ENCODE assay signal across 8 cellular contexts in genomic region chr5:181245427-181246275, GRCh38. TPM values are rescaled to one million over a fixed set of nuclear protein-coding genes. Genes with fewer than 3 reads are reported as not detected.
DNase-seq lines count a peak whose midpoint lies in the region; ATAC-seq and TF ChIP-seq lines count a peak whose summit lies in the region.

No MANE protein-coding gene starts in this region.

- TF ChIP-seq CTCF in HCT116 (IDR thresholded peaks at IDR 0.05 in 2 of 3, conservative IDR thresholded peaks at IDR 0.05 in 1 of 3; ENCODE audit: borderline replicate concordance in 1 of 3, insufficient read depth in 1 of 3, low read depth in 2 of 3, low read length in 2 of 3): no peak

- peak overlapping the region; percentile 85 to 98 (median 95) for H3K27ac Mint-ChIP-seq in CD8-positive, alpha-beta memory T cell
- peak overlapping the region; percentile 92 for H3K27ac Mint-ChIP-seq in activated CD4-positive, alpha-beta memory T cell treated with anti-CD3 and anti-CD28 coated beads, Interleukin-2, amount 10 ng/mL, durations not matched to agents 7 days and 5 days

- H3K9me2 ChIP-seq in HCT116 (ENCODE audit: insufficient read depth): no peaks in the 10 kb centered on the region

- H2AFZ ChIP-seq in HCT116 (ENCODE audit: low read depth, low read length, poor library complexity, severe bottlenecking): no peak overlapping the region

- no peak for TF ChIP-seq RAD21 in HCT116 (IDR thresholded peaks at IDR 0.05; ENCODE audit: low read depth)

- H3K9ac ChIP-seq in HCT116 (ENCODE audit: low read length) (peak overlapping the region; percentile 93), iPS-20b (ENCODE audit: low read depth, low read length) (peak overlapping the region; percentile 96)

- peaks cover 74 to 87% (median 81%) of the 10 kb centered on the region in 3 donors for H3K4me1 Mint-ChIP-seq in CD8-positive, alpha-beta memory T cell
- peaks cover 69% of the 10 kb centered on the region for H3K4me1 Mint-ChIP-seq in activated CD4-positive, alpha-beta memory T cell treated with anti-CD3 and anti-CD28 coated beads, Interleukin-2, amount 10 ng/mL, durations not matched to agents 7 days and 5 days

- peaks cover 90% of the 10 kb centered on the region for H3K79me2 ChIP-seq in HCT116 (ENCODE audit: insufficient read depth, low read length)

- H3K9me3 Mint-ChIP-seq in CD8-positive, alpha-beta memory T cell: no peaks in the 10 kb centered on the region
- no peaks in the 10 kb centered on the region for H3K9me3 Mint-ChIP-seq in activated CD4-positive, alpha-beta memory T cell treated with anti-CD3 and anti-CD28 coated beads, Interleukin-2, amount 10 ng/mL, durations not matched to agents 7 days and 5 days

- POLR2A ChIA-PET in CD8-positive, alpha-beta memory T cell (lab: Charles Lee): interaction anchor here (0.6 to 8.9 kb wide), 5 partner anchors 16 to 61 kb away, joined by 3 to 94 read pairs (median 4); partner anchors contain the start of genes TRIM41 and TRIM52
- POLR2A ChIA-PET in HCT116 (lab: Charles Lee): interaction anchor here (0.9 to 3.6 kb wide), 5 partner anchors 10 to 38 kb away, joined by 4 to 19 read pairs (median 6); partner anchors contain the start of genes TRIM41 and TRIM52
- POLR2A ChIA-PET in activated CD4-positive, alpha-beta memory T cell treated with anti-CD3 and anti-CD28 coated beads, Interleukin-2, amount 10 ng/mL, durations not matched to agents 7 days and 5 days (lab: Charles Lee): interaction anchor here (0.7 to 31.8 kb wide), 9 partner anchors 3 to 442 kb away, joined by 3 to 1091 read pairs (median 12); partner anchors contain the start of genes RACK1, TRIM41 and TRIM52

- no peaks in the 10 kb centered on the region for H3K27me3 ChIP-seq in CD8-positive, alpha-beta memory T cell (ENCODE audit: insufficient read depth, low read length, poor library complexity, severe bottlenecking)
- H3K27me3 ChIP-seq in HCT116 (ENCODE audit: insufficient read depth, low read length) (no peaks in the 10 kb centered on the region), iPS-20b (ENCODE audit: insufficient read depth, low read length) (no peaks in the 10 kb centered on the region)

- intact Hi-C loops in HCT116 (cut with micrococcal nuclease): no loop called here

- peaks cover 18% of the 10 kb centered on the region for H3K36me3 ChIP-seq in CD8-positive, alpha-beta memory T cell (ENCODE audit: insufficient read depth, low read length)
- H3K36me3 ChIP-seq in HCT116 (ENCODE audit: control insufficient read depth in 1 of 2, insufficient read depth in 2 of 2, low read length in 2 of 2) (peaks cover 13 to 39% of the 10 kb centered on the region in 2 experiments), iPS-20b (ENCODE audit: insufficient read depth, low read depth, low read length) (peaks cover 49% of the 10 kb centered on the region)

- peaks cover 4 to 42% (median 11%) of the 10 kb centered on the region in 3 donors for H3K36me3 Mint-ChIP-seq in CD8-positive, alpha-beta memory T cell
- H3K36me3 Mint-ChIP-seq in activated CD4-positive, alpha-beta memory T cell treated with anti-CD3 and anti-CD28 coated beads, Interleukin-2, amount 10 ng/mL, durations not matched to agents 7 days and 5 days (ENCODE audit: low read depth): peaks cover 62% of the 10 kb centered on the region

- TF ChIP-seq POLR2A in HCT116 (IDR thresholded peaks at IDR 0.05; ENCODE audit: borderline replicate concordance, extremely low read depth, insufficient read depth, insufficient read length) (peak; percentile 37), GM18505 (IDR thresholded peaks at IDR 0.05; ENCODE audit: borderline replicate concordance, extremely low read depth, insufficient read depth, insufficient read length) (no peak)

- H3K27ac ChIP-seq in CD8-positive, alpha-beta memory T cell (ENCODE audit: low read depth, low read length): peak overlapping the region; percentile 96
- peak overlapping the region; percentile 96 for H3K27ac ChIP-seq in HCT116 (ENCODE audit: low read depth, low read length)
- peak overlapping the region; percentile 66 for H3K27ac ChIP-seq in iPS-20b (ENCODE audit: low read length)
- H3K27ac ChIP-seq in substantia nigra (ENCODE audit: low read depth, low read length, poor library complexity, severe bottlenecking): peak overlapping the region; percentile 99

- H3K9me3 ChIP-seq in CD8-positive, alpha-beta memory T cell (ENCODE audit: low read length): no peaks in the 10 kb centered on the region
- H3K9me3 ChIP-seq in HCT116 (ENCODE audit: control insufficient read depth in 1 of 2, insufficient read depth in 1 of 2, low read depth in 1 of 2, low read length in 2 of 2) (no peaks in the 10 kb centered on the region), iPS-20b (ENCODE audit: insufficient read depth, low read depth, low read length) (no peaks in the 10 kb centered on the region)

- peaks cover 72% of the 10 kb centered on the region for H3K4me1 ChIP-seq in CD8-positive, alpha-beta memory T cell (ENCODE audit: insufficient read depth, low read length)
- H3K4me1 ChIP-seq in HCT116 (ENCODE audit: control insufficient read depth in 1 of 2, insufficient read depth in 2 of 2, low read length in 2 of 2) (peaks cover 24 to 56% of the 10 kb centered on the region in 2 experiments), iPS-20b (ENCODE audit: insufficient read depth, low read length) (peaks cover 19% of the 10 kb centered on the region)

- H3K27me3 Mint-ChIP-seq in CD8-positive, alpha-beta memory T cell: peaks cover 0 to 2% of the 10 kb centered on the region in 2 donors
- H3K27me3 Mint-ChIP-seq in activated CD4-positive, alpha-beta memory T cell treated with anti-CD3 and anti-CD28 coated beads, Interleukin-2, amount 10 ng/mL, durations not matched to agents 7 days and 5 days: no peaks in the 10 kb centered on the region

- peak overlapping the region; percentile 88 to 99 (median 95) for H3K4me3 Mint-ChIP-seq in CD8-positive, alpha-beta memory T cell
- peak overlapping the region; percentile 91 for H3K4me3 Mint-ChIP-seq in activated CD4-positive, alpha-beta memory T cell treated with anti-CD3 and anti-CD28 coated beads, Interleukin-2, amount 10 ng/mL, durations not matched to agents 7 days and 5 days

- peak overlapping the region; percentile 96 for H3K4me3 ChIP-seq in CD8-positive, alpha-beta memory T cell (ENCODE audit: low read length)
- H3K4me3 ChIP-seq in HCT116 (replicated peaks in 1 of 2; ENCODE audit: low read depth in 1 of 2, low read length in 2 of 2) (peak overlapping the region; percentile 88 to 92), iPS-20b (ENCODE audit: low read length) (peak overlapping the region; percentile 97)

- no peak for DNase-seq in CD8-positive, alpha-beta memory T cell
- DNase-seq in HCT116 (ENCODE audit: low read depth, low spot score): no peak
- no peak for DNase-seq in activated CD4-positive, alpha-beta memory T cell treated with anti-CD3 and anti-CD28 coated beads, Interleukin-2, amount 10 ng/mL, durations not matched to agents 7 days and 5 days
- no peak for DNase-seq in substantia nigra (lab: John Stamatoyannopoulos, UW)
- no peak for DNase-seq in globus pallidus (ENCODE audit: low spot score)
- DNase-seq in stimulated activated CD4-positive, alpha-beta T cell treated with anti-CD3 and anti-CD28 coated beads, Interleukin-4, amount 100 ng/mL, for 24 hours: no peak

- H3K4me2 ChIP-seq in HCT116 (ENCODE audit: low read length): peak overlapping the region; percentile 98

- RAD21 ChIA-PET in HCT116 (lab: Charles Lee; ENCODE audit: low non-redundant PET in 1 of 2, low total read pairs in 2 of 2, uncharacterized antibody in 2 of 2, unreplicated experiment in 2 of 2): no interaction called here

- H4K20me1 ChIP-seq in HCT116 (ENCODE audit: insufficient read depth): peaks cover 12% of the 10 kb centered on the region; the same call in 1 of the 2 replicates

- no TSS peak for BruUV-seq in HCT116 (replicated peaks; lab: Mats Ljungman, UMichigan)

- ATAC-seq in HCT116 (peak; percentile 8), GM18505 (IDR thresholded peaks at IDR 0.05; ENCODE audit: unreplicated experiment) (no peak)

- CTCF ChIA-PET in CD8-positive, alpha-beta memory T cell (lab: Charles Lee): interaction anchor here (0.7 to 2.6 kb wide), 2 partner anchors 15 to 54 kb away, joined by 3 to 22 read pairs; partner anchors contain the start of gene TRIM52
- CTCF ChIA-PET in HCT116 (lab: Charles Lee): interaction anchor here (1.8 kb wide), 1 partner anchor 15 kb away, joined by 4 read pairs; the partner anchor contains the start of gene TRIM52
- CTCF ChIA-PET in activated CD4-positive, alpha-beta memory T cell treated with anti-CD3 and anti-CD28 coated beads, Interleukin-2, amount 10 ng/mL, durations not matched to agents 7 days and 5 days (lab: Charles Lee): interaction anchor here (1.1 to 1.3 kb wide), 2 partner anchors 15 to 57 kb away, joined by 3 read pairs; partner anchors contain the start of gene TRIM52

TF ChIP-seq in HCT116, 20 proteins besides CTCF, POLR2A, EP300 and RAD21 (continues in another document):
- no peak for TF ChIP-seq EGR1 (IDR thresholded peaks at IDR 0.05; ENCODE audit: low read depth)
- no peak for TF ChIP-seq EZH2 (IDR thresholded peaks at IDR 0.05)
- TF ChIP-seq FOSL1 (IDR thresholded peaks at IDR 0.05; ENCODE audit: low read depth): no peak
- no peak for TF ChIP-seq SRF (IDR thresholded peaks at IDR 0.05; ENCODE audit: low read depth)
- TF ChIP-seq EZH2phosphoT487 (IDR thresholded peaks at IDR 0.05; ENCODE audit: borderline replicate concordance): no peak

RNA-seq across cellular contexts. Expression of gene RACK1, which starts 1.9 kb away (rescaled TPM):
- 1,000 to 10,000 TPM; 2,341 to 2,398 TPM for total RNA-seq in CD8-positive, alpha-beta memory T cell
- polyA plus RNA-seq in CD8-positive, alpha-beta memory T cell: 1,821 TPM
- total RNA-seq in HCT116 (2021; ENCODE audit: unreplicated experiment): 2,432 TPM
- polyA plus RNA-seq in HCT116 (2012): 5,228 and 5,585 TPM in 2 replicates
- total RNA-seq in activated CD4-positive, alpha-beta memory T cell treated with anti-CD3 and anti-CD28 coated beads, Interleukin-2, amount 10 ng/mL, durations not matched to agents 7 days and 5 days: 1,000 to 10,000 TPM; 1,749 to 1,772 TPM

RNA-seq across cellular contexts. Expression of gene TRIM52, which starts 15.3 kb away (rescaled TPM):
- total RNA-seq in CD8-positive, alpha-beta memory T cell: 10 to 100 TPM; 14.1 to 17.1 TPM
- polyA plus RNA-seq in CD8-positive, alpha-beta memory T cell: 46.3 TPM
- total RNA-seq in HCT116 (2021; ENCODE audit: unreplicated experiment): 7.6 TPM
- 5.7 and 6.3 TPM in 2 replicates for polyA plus RNA-seq in HCT116 (2012)
- 10 to 100 TPM; 24.0 to 24.2 TPM for total RNA-seq in activated CD4-positive, alpha-beta memory T cell treated with anti-CD3 and anti-CD28 coated beads, Interleukin-2, amount 10 ng/mL, durations not matched to agents 7 days and 5 days

RNA-seq across cellular contexts. Expression of gene TRIM41, which starts 22.6 kb away (rescaled TPM):
- 10 to 100 TPM; 35.2 to 42.7 TPM for total RNA-seq in CD8-positive, alpha-beta memory T cell
- 2.2 TPM for polyA plus RNA-seq in CD8-positive, alpha-beta memory T cell
- total RNA-seq in HCT116 (2021; ENCODE audit: unreplicated experiment): 51.8 TPM
- 34.1 and 37.8 TPM in 2 replicates for polyA plus RNA-seq in HCT116 (2012)
- 10 to 100 TPM; 42.4 to 43.7 TPM for total RNA-seq in activated CD4-positive, alpha-beta memory T cell treated with anti-CD3 and anti-CD28 coated beads, Interleukin-2, amount 10 ng/mL, durations not matched to agents 7 days and 5 days

RNA-seq across cellular contexts. Expression of gene TRIM7, which starts 40.7 kb away (rescaled TPM):
- 1 to 10 TPM; 2.2 to 2.3 TPM for total RNA-seq in CD8-positive, alpha-beta memory T cell
- polyA plus RNA-seq in CD8-positive, alpha-beta memory T cell: 0.74 TPM
- total RNA-seq in HCT116 (2021; ENCODE audit: unreplicated experiment): 30.2 TPM
- polyA plus RNA-seq in HCT116 (2012): 21.9 and 25.3 TPM in 2 replicates
- total RNA-seq in activated CD4-positive, alpha-beta memory T cell treated with anti-CD3 and anti-CD28 coated beads, Interleukin-2, amount 10 ng/mL, durations not matched to agents 7 days and 5 days: 1 to 10 TPM; 1.9 to 2.0 TPM
